Comparison of ENCODE assay signal across 12 cellular contexts in the genomic region with DNA sequence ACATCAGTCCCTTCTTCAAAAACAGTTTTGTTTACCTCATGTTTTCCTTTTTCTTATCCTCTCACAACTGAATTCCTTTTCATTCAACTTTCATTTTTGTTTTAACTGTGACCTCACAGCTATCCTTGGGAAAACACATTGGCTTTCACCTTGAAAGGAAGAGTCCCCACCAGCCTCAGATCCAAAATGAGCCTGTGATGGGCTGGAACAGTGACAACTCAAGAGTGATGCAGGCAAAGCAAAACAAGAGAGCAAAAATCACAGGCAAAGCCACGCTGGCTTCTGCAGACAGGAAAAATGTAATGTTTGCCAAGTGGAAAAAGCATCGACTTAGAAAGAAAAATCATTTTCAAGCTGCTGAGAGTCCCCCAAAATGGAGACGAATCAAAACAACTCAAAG. TPM values are rescaled to one million over a fixed set of nuclear protein-coding genes. Genes with fewer than 3 reads are reported as not detected.
DNase-seq lines count a peak whose midpoint lies in the region; FAIRE-seq and TF ChIP-seq lines count a peak whose summit lies in the region.
"Had no signal": no experiment of that assay in that cellular context is flagged by ENCODE, and none has a peak within 500 bp of the region (broad histone marks: within the 10 kb centered on the region; RNA-seq: fewer than 3 reads in every experiment).

No MANE protein-coding gene starts in this region.

- H3K9ac ChIP-seq in GM23248 (peak overlapping the region; percentile 24), kidney (ENCODE audit: low read length in 2 of 2) (peak overlapping the region in 1 of 2 donors; percentile 24)

- H3K4me1 ChIP-seq in GM23248 (ENCODE audit: insufficient read depth) = peaks cover 40% of the 10 kb centered on the region
- H3K4me1 ChIP-seq in breast epithelium = peaks cover 0 to 6% of the 10 kb centered on the region in 2 donors
- peaks cover 17 to 23% of the 10 kb centered on the region in 2 donors for H3K4me1 ChIP-seq in kidney (ENCODE audit: control insufficient read depth in 1 of 2, insufficient read depth in 1 of 2, low read depth in 1 of 2, low read length in 2 of 2)

- peak overlapping the region; percentile 45 for H2AFZ ChIP-seq in GM23248

- peaks cover 25% of the 10 kb centered on the region for H3F3A ChIP-seq in GM23248 (ENCODE audit: insufficient read depth)

- DNase-seq in GM23248 (peak; percentile 36), breast epithelium (ENCODE audit: low spot score in 2 of 2) (no peak), kidney (no peak), ecto neural progenitor cell (ENCODE audit: low spot score) (no peak), activated gamma-delta T cell treated with Interleukin-2 at 50 U/mL for 16 hours (no peak), SKM-1 (lab: John Stamatoyannopoulos, UW; ENCODE audit: unreplicated experiment) (no peak), GM12891 (ENCODE audit: insufficient read length, low spot score) (no peak)
- DNase-seq: CD4-positive, alpha-beta memory T cell; MV-4-11; stimulated activated CD4-positive, alpha-beta T cell treated with anti-CD3 and anti-CD28 coated beads, Interleukin-2, amount 100 ng/mL, for 24 hours had no signal

- 13 to 21% methylated on average over 3 of the region's 3 CpGs for WGBS in GM23248 (ENCODE audit: low coverage in 1 of 2, low lambda C conversion rate in 2 of 2, missing lambda C conversion rate in 2 of 2), 2 experiments

- no peak overlapping the region for H3K27ac ChIP-seq in GM23248
- H3K27ac ChIP-seq in breast epithelium = peak overlapping the region; percentile 80 to 81
- peak overlapping the region; percentile 68 to 84 for H3K27ac ChIP-seq in kidney (ENCODE audit: low read depth in 2 of 2, low read length in 2 of 2)
- H3K27ac ChIP-seq in skin epidermis = peak overlapping the region in 15 of 21 experiments; percentile 6 to 77 (median 54)

- H3K4me3 ChIP-seq in GM23248 (peak overlapping the region; percentile 44), breast epithelium (peak overlapping the region in 2 of 3 donors; percentile 18 to 36), kidney (ENCODE audit: low read length in 2 of 2) (peak overlapping the region; percentile 20 to 22), skin epidermis (no peak overlapping the region)

- H3K79me2 ChIP-seq in GM23248 (ENCODE audit: insufficient read depth) = no peaks in the 10 kb centered on the region

- peaks cover 4% of the 10 kb centered on the region; the same call in 1 of the 2 replicates for H3K36me3 ChIP-seq in GM23248 (ENCODE audit: low read depth)
- no peaks in the 10 kb centered on the region for H3K36me3 ChIP-seq in breast epithelium
- peaks cover 0 to 3% of the 10 kb centered on the region in 2 donors for H3K36me3 ChIP-seq in kidney (ENCODE audit: control insufficient read depth in 1 of 2, insufficient read depth in 2 of 2, low read length in 2 of 2)

- H3K9me3 ChIP-seq in GM23248 (ENCODE audit: low read depth) (no peaks in the 10 kb centered on the region), breast epithelium (no peaks in the 10 kb centered on the region), kidney (ENCODE audit: control insufficient read depth in 1 of 2, low read length in 2 of 2) (peaks cover 0 to 6% of the 10 kb centered on the region in 2 donors)

- peak overlapping the region; percentile 51 for H3K4me2 ChIP-seq in GM23248 (ENCODE audit: unreplicated experiment)

- no peak for TF ChIP-seq CTCF in breast epithelium (IDR thresholded peaks at IDR 0.05)
- TF ChIP-seq CTCF in kidney (IDR thresholded peaks at IDR 0.05; ENCODE audit: borderline replicate concordance, extremely low read depth, insufficient read depth) = no peak

- H4K20me1 ChIP-seq in GM23248 (ENCODE audit: insufficient read depth) = no peaks in the 10 kb centered on the region

- no peak for FAIRE-seq in kidney (lab: Jason Lieb, UNC)
- no peak for FAIRE-seq in GM12891 (lab: Jason Lieb, UNC)
- FAIRE-seq: bronchial epithelial cell had no signal

- in situ Hi-C loops in GM23248 (cut with MboI) = no loop called here

- intact Hi-C loops in breast epithelium (cut with DNase I; ENCODE audit: low total_unique reads) (no loop called here), kidney (cut with DNase I) (no loop called here)

- H3K9me2 ChIP-seq in GM23248 (ENCODE audit: insufficient read depth) = no peaks in the 10 kb centered on the region

- no peaks in the 10 kb centered on the region for H3K27me3 ChIP-seq in GM23248 (replicated peaks; ENCODE audit: insufficient read depth)
- H3K27me3 ChIP-seq in breast epithelium = no peaks in the 10 kb centered on the region

- no peak for TF ChIP-seq POLR2A in breast epithelium (IDR thresholded peaks at IDR 0.05)
- no peak for TF ChIP-seq POLR2A in GM12891 (IDR thresholded peaks at IDR 0.05; ENCODE audit: low read depth, low read length)

TF ChIP-seq in GM12891, 5 proteins besides CTCF, POLR2A, EP300 and RAD21:
- TF ChIP-seq PAX5 (IDR thresholded peaks at IDR 0.05; ENCODE audit: insufficient read depth, low read length, severe bottlenecking) (no peak), POLR2AphosphoS5 (IDR thresholded peaks at IDR 0.05; ENCODE audit: low read depth, low read length) (no peak), POU2F2 (IDR thresholded peaks at IDR 0.05; ENCODE audit: low read depth, low read length) (no peak), TAF1 (IDR thresholded peaks at IDR 0.05; ENCODE audit: low read depth, low read length) (no peak), SPI1 (IDR thresholded peaks at IDR 0.05; ENCODE audit: low read depth, low read length) (no peak)
TF ChIP-seq in GM12891: peak in this region for 0.

RNA-seq across cellular contexts. Expression of a gene that starts 51.0 kb away (rescaled TPM):
- 1.8 and 13.0 TPM in 2 replicates for total RNA-seq in GM23248 (2014; rRNA removed; shearing (Covaris generic))
- 12.1 and 13.5 TPM in 2 replicates for polyA plus RNA-seq in GM23248 (2016; fragmentation: Nextera tagmentation; extraction: Ambion mirVana)
- 1 to 10 TPM; 1.2 to 1.6 (median 1.4) TPM for total RNA-seq in breast epithelium
- total RNA-seq in kidney = 8.6 TPM
- polyA plus RNA-seq in kidney (ENCODE audit: insufficient read depth, low read depth, low replicate concordance) = 11.3 TPM
- 3.8 TPM for polyA plus RNA-seq in GM12891 (2012; ENCODE audit: low read depth, missing spikeins)

Comparison
In these comparisons a context has a peak if more than half of its experiments do, and no peak if none do; other contexts are left out.
1. H3K4me3 ChIP-seq: peak in GM23248 (single experiment), breast epithelium (2 of 3) and kidney (2 of 2); none in skin epidermis (0 of 7).